Comparison of ENCODE assay signal across 1 cellular context in genomic region chr10:44386546-44387052, GRCh38.
A peak's percentile ranks its signal among the peaks of the same experiment; 100 is the strongest.
TF ChIP-seq lines count a peak whose summit lies in the region.

No MANE protein-coding gene starts in this region.

TF ChIP-seq in HepG2, 621 proteins besides CTCF, POLR2A, EP300 and RAD21 (continued from another document and continues in another):
- no peak for TF ChIP-seq LRRFIP1 (CRISPR knock-in tag; conservative IDR thresholded peaks at IDR 0.05)
- no peak for TF ChIP-seq TCF7L2 (IDR thresholded peaks at IDR 0.05; ENCODE audit: low read depth, low read length)
- TF ChIP-seq SP140L (CRISPR knock-in tag; IDR thresholded peaks at IDR 0.05; ENCODE audit: borderline replicate concordance) = no peak
- no peak for TF ChIP-seq KDM3A (CRISPR knock-in tag; IDR thresholded peaks at IDR 0.05; ENCODE audit: low read depth)
- no peak for TF ChIP-seq ATM (IDR thresholded peaks at IDR 0.05; ENCODE audit: borderline replicate concordance)
- TF ChIP-seq ZNF800 (CRISPR knock-in tag; IDR thresholded peaks at IDR 0.05) = no peak
- peak; percentile 38; the same call in 1 of the 2 replicates for TF ChIP-seq E2F1 (CRISPR knock-in tag; IDR thresholded peaks at IDR 0.05)
- TF ChIP-seq ASH2L (IDR thresholded peaks at IDR 0.05; ENCODE audit: insufficient read length, low read depth, low read length) = no peak
- no peak for TF ChIP-seq ZNF652 (CRISPR knock-in tag; IDR thresholded peaks at IDR 0.05; ENCODE audit: borderline replicate concordance, low read depth)
- TF ChIP-seq PLRG1 (conservative IDR thresholded peaks at IDR 0.05) = no peak
- TF ChIP-seq NR0B2 (CRISPR knock-in tag; IDR thresholded peaks at IDR 0.05) = no peak
- no peak for TF ChIP-seq ZNF646 (CRISPR knock-in tag; IDR thresholded peaks at IDR 0.05)
- no peak for TF ChIP-seq ARNT (IDR thresholded peaks at IDR 0.05)
- TF ChIP-seq PRDM15 (CRISPR knock-in tag; IDR thresholded peaks at IDR 0.05) = no peak
- TF ChIP-seq ETV6 (CRISPR knock-in tag; conservative IDR thresholded peaks at IDR 0.05) = no peak
- TF ChIP-seq PAWR (CRISPR knock-in tag; IDR thresholded peaks at IDR 0.05; ENCODE audit: borderline replicate concordance) = no peak
- TF ChIP-seq FOSL1 (CRISPR knock-in tag; IDR thresholded peaks at IDR 0.05; ENCODE audit: borderline replicate concordance) = no peak
- TF ChIP-seq FOXM1 (CRISPR knock-in tag; IDR thresholded peaks at IDR 0.05) = no peak
- TF ChIP-seq ZNF138 (CRISPR knock-in tag; IDR thresholded peaks at IDR 0.05; ENCODE audit: low read depth) = no peak
- TF ChIP-seq MXD1 (CRISPR knock-in tag; IDR thresholded peaks at IDR 0.05) = 0 out of 2 replicates have a peak, but pooled peaks have one; percentile 29
- TF ChIP-seq ZNF512B (CRISPR knock-in tag; IDR thresholded peaks at IDR 0.05; ENCODE audit: borderline replicate concordance) = no peak
- TF ChIP-seq SALL1 (CRISPR knock-in tag; IDR thresholded peaks at IDR 0.05) = peak; percentile 75
- no peak for TF ChIP-seq ZFP36L2 (CRISPR knock-in tag; IDR thresholded peaks at IDR 0.05)
- peak; percentile 54; the same call in 1 of the 2 replicates for TF ChIP-seq ZNF691 (CRISPR knock-in tag; IDR thresholded peaks at IDR 0.05; ENCODE audit: borderline replicate concordance, low read depth)
- no peak for TF ChIP-seq ATF3 (CRISPR knock-in tag; IDR thresholded peaks at IDR 0.05)
- TF ChIP-seq ETV5 (CRISPR knock-in tag; IDR thresholded peaks at IDR 0.05; ENCODE audit: borderline replicate concordance) = no peak
- TF ChIP-seq SNAPC5 (CRISPR knock-in tag; IDR thresholded peaks at IDR 0.05; ENCODE audit: borderline replicate concordance) = no peak
- no peak; the same call in 1 of the 2 replicates for TF ChIP-seq PHF8 (CRISPR knock-in tag; IDR thresholded peaks at IDR 0.05)
- TF ChIP-seq ZNF589 (CRISPR knock-in tag; conservative IDR thresholded peaks at IDR 0.05) = no peak
- TF ChIP-seq ZNF326 (CRISPR knock-in tag; IDR thresholded peaks at IDR 0.05; ENCODE audit: borderline replicate concordance) = no peak
- TF ChIP-seq ZNF382 (CRISPR knock-in tag; IDR thresholded peaks at IDR 0.05; ENCODE audit: borderline replicate concordance) = no peak
- no peak for TF ChIP-seq ATF1 (CRISPR knock-in tag; IDR thresholded peaks at IDR 0.05)
- no peak for TF ChIP-seq TERF1 (CRISPR knock-in tag; IDR thresholded peaks at IDR 0.05)
